In the genomic region with DNA sequence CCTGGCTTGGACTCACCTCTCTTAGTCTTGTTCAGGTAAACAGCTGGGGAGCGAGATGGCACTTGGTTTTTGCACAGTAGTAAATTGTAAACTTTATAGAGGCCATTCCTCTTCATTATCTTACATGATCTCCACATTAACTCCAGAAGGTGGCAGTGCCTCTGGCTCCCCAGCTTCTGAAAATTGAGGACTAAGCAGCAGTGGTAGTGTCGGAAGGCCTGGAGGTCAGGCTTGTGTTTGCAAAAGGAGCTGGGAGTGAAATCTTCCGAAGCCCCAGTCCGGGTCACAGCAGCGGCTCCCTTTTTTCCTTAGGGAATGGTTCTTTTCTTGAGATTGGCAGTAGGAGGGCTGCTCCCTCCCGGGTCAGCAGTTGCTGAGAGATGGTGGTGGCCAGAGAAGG, we compare ENCODE assay signal across 11 cellular contexts.
A peak's percentile ranks its signal among the peaks of the same experiment; 100 is the strongest.
DNase-seq lines count a peak whose midpoint lies in the region; ATAC-seq and TF ChIP-seq lines count a peak whose summit lies in the region.
"Had no signal": no experiment of that assay in that cellular context is flagged by ENCODE, and none has a peak within 500 bp of the region (broad histone marks: within the 10 kb centered on the region; RNA-seq: fewer than 3 reads in every experiment).

No MANE protein-coding gene starts in this region.

- TF ChIP-seq POLR2A in tibial nerve (IDR thresholded peaks at IDR 0.05): no peak

- H3K27me3 ChIP-seq in HUES64 (ENCODE audit: insufficient read depth, low read length) (no peaks in the 10 kb centered on the region), brain microvascular endothelial cell (replicated peaks) (no peaks in the 10 kb centered on the region), tibial nerve (no peaks in the 10 kb centered on the region)
- H3K27me3 ChIP-seq: pancreas had no signal

- H3K36me3 ChIP-seq in HUES64 (ENCODE audit: insufficient read depth, low read length): peaks cover 21% of the 10 kb centered on the region
- H3K36me3 ChIP-seq in brain microvascular endothelial cell (replicated peaks): peaks cover 27% of the 10 kb centered on the region
- peaks cover 82% of the 10 kb centered on the region for H3K36me3 ChIP-seq in mesodermal cell (ENCODE audit: control insufficient read depth, insufficient read depth, low read length)
- peaks cover 0 to 12% (median 0%) of the 10 kb centered on the region in 3 donors for H3K36me3 ChIP-seq in tibial nerve
- H3K36me3 ChIP-seq: pancreas had no signal

- H3K27ac ChIP-seq in HUES64 (ENCODE audit: low read depth, low read length): peak overlapping the region; percentile 57; the same call in 1 of the 2 replicates
- H3K27ac ChIP-seq in brain microvascular endothelial cell: no peak overlapping the region
- peak overlapping the region; percentile 36 for H3K27ac ChIP-seq in mesodermal cell (ENCODE audit: low read depth, low read length, severe bottlenecking)
- peak overlapping the region; percentile 26 to 88 (median 60) for H3K27ac ChIP-seq in tibial nerve

- peak; percentile 28 for TF ChIP-seq CTCF in brain microvascular endothelial cell (IDR thresholded peaks at IDR 0.05; ENCODE audit: low read depth, low read length, missing control alignments)
- no peak for TF ChIP-seq CTCF in tibial nerve (IDR thresholded peaks at IDR 0.05)

- peaks cover 26% of the 10 kb centered on the region for H3K4me1 ChIP-seq in HUES64 (ENCODE audit: insufficient read depth, low read length)
- peaks cover 50% of the 10 kb centered on the region for H3K4me1 ChIP-seq in mesodermal cell (ENCODE audit: control insufficient read depth, insufficient read depth, low read length, poor library complexity, severe bottlenecking)
- peaks cover 0 to 65% (median 31%) of the 10 kb centered on the region in 4 donors for H3K4me1 ChIP-seq in tibial nerve

- TF ChIP-seq EP300 in tibial nerve (IDR thresholded peaks at IDR 0.05): no peak

- H3K9me3 ChIP-seq in HUES64 (ENCODE audit: insufficient read depth, low read depth, low read length): no peaks in the 10 kb centered on the region
- H3K9me3 ChIP-seq in mesodermal cell (ENCODE audit: control insufficient read depth, low read length): no peaks in the 10 kb centered on the region
- no peaks in the 10 kb centered on the region for H3K9me3 ChIP-seq in tibial nerve
- H3K9me3 ChIP-seq: pancreas had no signal

- in situ Hi-C loops in brain microvascular endothelial cell (cut with HindIII; ENCODE audit: low pct_ligation_motif_present, low sequenced_read_pairs): no loop called here

- no peak overlapping the region for H3K9ac ChIP-seq in HUES64 (ENCODE audit: low read depth, low read length)

- DNase-seq in brain microvascular endothelial cell (no peak), tibial nerve (ENCODE audit: low spot score in 2 of 2) (no peak), mucosa of gallbladder (ENCODE audit: low spot score) (no peak), dedifferentiated amniotic fluid mesenchymal stem cell (ENCODE audit: extremely low spot score) (no peak)
- DNase-seq: DND-41, NCI-H1436 treated with DMSO at 0.1 percent for 48 hours, T-helper 9 cell had no signal

- H3K4me3 ChIP-seq in HUES64 (ENCODE audit: low read length): no peak overlapping the region
- no peak overlapping the region for H3K4me3 ChIP-seq in brain microvascular endothelial cell (ENCODE audit: low read depth, low read length)
- no peak overlapping the region for H3K4me3 ChIP-seq in mesodermal cell (ENCODE audit: extremely low read depth, insufficient read depth, low read length, poor library complexity, severe bottlenecking)
- no peak overlapping the region for H3K4me3 ChIP-seq in tibial nerve
- H3K4me3 ChIP-seq: pancreas had no signal

- no peak for ATAC-seq in HG03342 (IDR thresholded peaks at IDR 0.05; ENCODE audit: unreplicated experiment)

- WGBS in HUES64: 90% methylated on average over 6 of the region's 6 CpGs
- WGBS in mesodermal cell (ENCODE audit: insufficient coverage in 2 of 2), 2 experiments: 80 to 82% methylated on average over 1 to 5 of the region's 6 CpGs
- WGBS in tibial nerve, 2 donors: 58 to 69% methylated on average over 6 of the region's 6 CpGs
